Comparison of ENCODE assay signal across 1 cellular context in genomic region chr5:136073714-136074113, GRCh38.
TF ChIP-seq lines count a peak whose summit lies in the region.

No MANE protein-coding gene starts in this region.

TF ChIP-seq in SK-N-SH treated with all-trans-retinoic acid at 6 μM for 48 hours, 23 proteins besides CTCF, POLR2A, EP300 and RAD21 (continued from another document):
- no peak for TF ChIP-seq SNAI2 (CRISPR knock-in tag; IDR thresholded peaks at IDR 0.05)
- no peak for TF ChIP-seq GLIS3 (CRISPR knock-in tag; IDR thresholded peaks at IDR 0.05)
- TF ChIP-seq ZNF565 (CRISPR knock-in tag; conservative IDR thresholded peaks at IDR 0.05; ENCODE audit: low read depth) = no peak
TF ChIP-seq in SK-N-SH treated with all-trans-retinoic acid at 6 μM for 48 hours: peak in this region for 0.
